Comparison of ENCODE assay signal across 1 cellular context in the genomic region with DNA sequence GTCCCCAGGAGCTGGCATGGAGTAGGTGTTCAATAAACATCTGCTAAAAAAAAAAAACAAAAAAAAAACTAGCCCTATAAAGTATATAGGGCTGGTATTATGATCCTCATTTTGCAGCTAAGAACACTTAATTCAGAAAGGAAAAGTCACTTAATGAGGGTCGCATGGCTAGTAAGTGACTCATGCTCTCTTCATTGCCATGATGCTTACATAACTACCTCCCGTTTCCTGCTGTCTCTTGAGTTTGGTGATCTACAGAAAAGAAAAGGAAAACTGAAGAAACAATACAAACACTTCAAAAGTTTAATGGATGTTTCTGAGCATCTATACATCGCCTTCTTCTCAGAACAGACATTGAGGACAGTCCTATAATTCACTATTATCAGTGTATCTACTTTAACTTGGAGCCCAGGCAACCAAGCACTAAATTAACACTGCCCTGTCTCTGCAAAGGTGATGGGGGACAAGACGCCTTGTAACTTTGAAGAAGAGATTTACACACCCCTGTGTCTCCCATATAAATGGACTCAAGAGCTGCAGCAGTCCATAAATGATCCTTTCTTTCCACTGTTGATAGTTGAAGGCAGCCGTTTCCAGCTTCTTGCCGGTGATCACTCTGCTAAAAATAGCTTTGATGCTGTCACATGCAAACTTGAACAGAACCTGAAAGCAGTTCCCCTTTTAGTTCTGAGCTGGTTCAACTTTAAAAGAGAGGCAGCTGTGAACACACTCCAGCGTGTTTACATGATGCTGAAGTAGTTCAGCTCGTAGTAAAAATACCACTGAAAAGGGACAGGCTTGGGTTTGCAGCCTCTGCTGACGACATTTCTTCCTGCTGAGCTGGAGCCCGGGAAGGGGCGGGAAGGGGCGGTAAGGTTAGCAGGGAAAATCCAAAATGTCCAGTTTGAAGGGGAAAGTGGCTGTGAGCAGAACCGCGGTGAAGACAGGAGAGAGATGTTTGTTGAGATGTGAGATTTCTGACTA.
TF ChIP-seq lines count a peak whose summit lies in the region.

No MANE protein-coding gene starts in this region.

TF ChIP-seq in HEK293, 187 proteins besides CTCF, POLR2A, EP300 and RAD21 (continued from another document and continues in another):
- TF ChIP-seq ZBTB48 (tag by site-specific recombination; IDR thresholded peaks at IDR 0.05) (no peak), ZNF311 (tag by site-specific recombination; IDR thresholded peaks at IDR 0.05; ENCODE audit: borderline replicate concordance) (no peak), PRDM1 (tag by site-specific recombination; IDR thresholded peaks at IDR 0.05) (peak; percentile 65), KLF8 (tag by site-specific recombination; IDR thresholded peaks at IDR 0.05) (peak; percentile 47; the same call in 1 of the 2 replicates), ZNF791 (tag by site-specific recombination; IDR thresholded peaks at IDR 0.05) (no peak), SETDB1 (IDR thresholded peaks at IDR 0.05; ENCODE audit: insufficient read length, low read length) (no peak), ZNF146 (tag by site-specific recombination; IDR thresholded peaks at IDR 0.05) (no peak), ZFP3 (tag by site-specific recombination; IDR thresholded peaks at IDR 0.05; ENCODE audit: low read depth) (no peak), SP3 (tag by site-specific recombination; IDR thresholded peaks at IDR 0.05) (peak; percentile 50), ZNF19 (tag by site-specific recombination; IDR thresholded peaks at IDR 0.05; ENCODE audit: low read depth) (no peak), SP2 (tag by site-specific recombination; IDR thresholded peaks at IDR 0.05) (peak; percentile 46), FEZF1 (tag by site-specific recombination; IDR thresholded peaks at IDR 0.05) (peak; percentile 54), ZNF24 (tag by site-specific recombination; IDR thresholded peaks at IDR 0.05) (peak; percentile 69; the same call in 1 of the 2 replicates), ZNF175 (tag by site-specific recombination; IDR thresholded peaks at IDR 0.05) (no peak), ZNF664 (tag by site-specific recombination; IDR thresholded peaks at IDR 0.05) (peak; percentile 86), ZNF571 (tag by site-specific recombination; IDR thresholded peaks at IDR 0.05) (no peak), ZNF48 (tag by site-specific recombination; IDR thresholded peaks at IDR 0.05) (no peak), ZNF391 (tag by site-specific recombination; IDR thresholded peaks at IDR 0.05; ENCODE audit: borderline replicate concordance, low read depth) (no peak), REPIN1 (tag by site-specific recombination; IDR thresholded peaks at IDR 0.05; ENCODE audit: low read depth) (no peak), ZNF600 (tag by site-specific recombination; IDR thresholded peaks at IDR 0.05) (peak; percentile 53; the same call in 1 of the 2 replicates), ZNF76 (tag by site-specific recombination; IDR thresholded peaks at IDR 0.05; ENCODE audit: borderline replicate concordance, low read depth) (no peak), ZNF561 (tag by site-specific recombination; IDR thresholded peaks at IDR 0.05; ENCODE audit: borderline replicate concordance) (peak; percentile 60; the same call in 1 of the 2 replicates), BCL11A (tag by site-specific recombination; IDR thresholded peaks at IDR 0.05; ENCODE audit: low read depth) (no peak), ZNF174 (tag by site-specific recombination; IDR thresholded peaks at IDR 0.05) (no peak), ZBTB7A (tag by site-specific recombination; IDR thresholded peaks at IDR 0.05; ENCODE audit: low read depth) (no peak), ZNF785 (tag by site-specific recombination; IDR thresholded peaks at IDR 0.05) (no peak), ZNF169 (tag by site-specific recombination; IDR thresholded peaks at IDR 0.05) (no peak), GLIS1 (tag by site-specific recombination; IDR thresholded peaks at IDR 0.05) (no peak), ZFP69B (tag by site-specific recombination; IDR thresholded peaks at IDR 0.05) (peak; percentile 71), KLF16 (tag by site-specific recombination; IDR thresholded peaks at IDR 0.05) (no peak), ZNF426 (tag by site-specific recombination; IDR thresholded peaks at IDR 0.05) (no peak), ZNF202 (tag by site-specific recombination; IDR thresholded peaks at IDR 0.05; ENCODE audit: borderline replicate concordance) (no peak), ZNF211 (tag by site-specific recombination; IDR thresholded peaks at IDR 0.05; ENCODE audit: low read depth) (no peak), ZNF623 (tag by site-specific recombination; IDR thresholded peaks at IDR 0.05) (no peak), ZNF660 (tag by site-specific recombination; IDR thresholded peaks at IDR 0.05) (peak; percentile 39; the same call in 1 of the 2 replicates), ZNF416 (tag by site-specific recombination; IDR thresholded peaks at IDR 0.05) (no peak), ZXDB (tag by site-specific recombination; IDR thresholded peaks at IDR 0.05) (0 out of 2 replicates have a peak, but pooled peaks have one; percentile 30), GFI1B (tag by site-specific recombination; IDR thresholded peaks at IDR 0.05) (no peak), ZBTB20 (tag by site-specific recombination; IDR thresholded peaks at IDR 0.05) (peak; percentile 64; the same call in 1 of the 2 replicates), ZNF677 (tag by site-specific recombination; IDR thresholded peaks at IDR 0.05) (no peak)
- TF ChIP-seq, protein P1, sequence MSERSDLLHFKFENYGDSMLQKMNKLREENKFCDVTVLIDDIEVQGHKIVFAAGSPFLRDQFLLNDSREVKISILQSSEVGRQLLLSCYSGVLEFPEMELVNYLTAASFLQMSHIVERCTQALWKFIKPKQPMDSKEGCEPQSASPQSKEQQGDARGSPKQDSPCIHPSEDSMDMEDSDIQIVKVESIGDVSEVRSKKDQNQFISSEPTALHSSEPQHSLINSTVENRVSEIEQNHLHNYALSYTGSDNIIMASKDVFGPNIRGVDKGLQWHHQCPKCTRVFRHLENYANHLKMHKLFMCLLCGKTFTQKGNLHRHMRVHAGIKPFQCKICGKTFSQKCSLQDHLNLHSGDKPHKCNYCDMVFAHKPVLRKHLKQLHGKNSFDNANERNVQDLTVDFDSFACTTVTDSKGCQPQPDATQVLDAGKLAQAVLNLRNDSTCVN (tag by site-specific recombination; optimal IDR thresholded peaks at IDR 0.05), result no peak
- TF ChIP-seq, protein P2, sequence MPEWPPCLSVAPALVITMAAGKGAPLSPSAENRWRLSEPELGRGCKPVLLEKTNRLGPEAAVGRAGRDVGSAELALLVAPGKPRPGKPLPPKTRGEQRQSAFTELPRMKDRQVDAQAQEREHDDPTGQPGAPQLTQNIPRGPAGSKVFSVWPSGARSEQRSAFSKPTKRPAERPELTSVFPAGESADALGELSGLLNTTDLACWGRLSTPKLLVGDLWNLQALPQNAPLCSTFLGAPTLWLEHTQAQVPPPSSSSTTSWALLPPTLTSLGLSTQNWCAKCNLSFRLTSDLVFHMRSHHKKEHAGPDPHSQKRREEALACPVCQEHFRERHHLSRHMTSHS (tag by site-specific recombination; IDR thresholded peaks at IDR 0.05), result no peak
- TF ChIP-seq, protein P3, sequence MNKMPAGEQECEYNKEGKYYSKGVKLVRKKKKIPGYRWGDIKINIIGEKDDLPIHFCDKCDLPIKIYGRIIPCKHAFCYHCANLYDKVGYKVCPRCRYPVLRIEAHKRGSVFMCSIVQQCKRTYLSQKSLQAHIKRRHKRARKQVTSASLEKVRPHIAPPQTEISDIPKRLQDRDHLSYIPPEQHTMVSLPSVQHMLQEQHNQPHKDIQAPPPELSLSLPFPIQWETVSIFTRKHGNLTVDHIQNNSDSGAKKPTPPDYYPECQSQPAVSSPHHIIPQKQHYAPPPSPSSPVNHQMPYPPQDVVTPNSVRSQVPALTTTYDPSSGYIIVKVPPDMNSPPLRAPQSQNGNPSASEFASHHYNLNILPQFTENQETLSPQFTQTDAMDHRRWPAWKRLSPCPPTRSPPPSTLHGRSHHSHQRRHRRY (tag by site-specific recombination; IDR thresholded peaks at IDR 0.05), result no peak
- TF ChIP-seq, protein P4, sequence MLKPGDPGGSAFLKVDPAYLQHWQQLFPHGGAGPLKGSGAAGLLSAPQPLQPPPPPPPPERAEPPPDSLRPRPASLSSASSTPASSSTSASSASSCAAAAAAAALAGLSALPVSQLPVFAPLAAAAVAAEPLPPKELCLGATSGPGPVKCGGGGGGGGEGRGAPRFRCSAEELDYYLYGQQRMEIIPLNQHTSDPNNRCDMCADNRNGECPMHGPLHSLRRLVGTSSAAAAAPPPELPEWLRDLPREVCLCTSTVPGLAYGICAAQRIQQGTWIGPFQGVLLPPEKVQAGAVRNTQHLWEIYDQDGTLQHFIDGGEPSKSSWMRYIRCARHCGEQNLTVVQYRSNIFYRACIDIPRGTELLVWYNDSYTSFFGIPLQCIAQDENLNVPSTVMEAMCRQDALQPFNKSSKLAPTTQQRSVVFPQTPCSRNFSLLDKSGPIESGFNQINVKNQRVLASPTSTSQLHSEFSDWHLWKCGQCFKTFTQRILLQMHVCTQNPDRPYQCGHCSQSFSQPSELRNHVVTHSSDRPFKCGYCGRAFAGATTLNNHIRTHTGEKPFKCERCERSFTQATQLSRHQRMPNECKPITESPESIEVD (tag by site-specific recombination; IDR thresholded peaks at IDR 0.05), result peak; percentile 64
- TF ChIP-seq, protein P5, sequence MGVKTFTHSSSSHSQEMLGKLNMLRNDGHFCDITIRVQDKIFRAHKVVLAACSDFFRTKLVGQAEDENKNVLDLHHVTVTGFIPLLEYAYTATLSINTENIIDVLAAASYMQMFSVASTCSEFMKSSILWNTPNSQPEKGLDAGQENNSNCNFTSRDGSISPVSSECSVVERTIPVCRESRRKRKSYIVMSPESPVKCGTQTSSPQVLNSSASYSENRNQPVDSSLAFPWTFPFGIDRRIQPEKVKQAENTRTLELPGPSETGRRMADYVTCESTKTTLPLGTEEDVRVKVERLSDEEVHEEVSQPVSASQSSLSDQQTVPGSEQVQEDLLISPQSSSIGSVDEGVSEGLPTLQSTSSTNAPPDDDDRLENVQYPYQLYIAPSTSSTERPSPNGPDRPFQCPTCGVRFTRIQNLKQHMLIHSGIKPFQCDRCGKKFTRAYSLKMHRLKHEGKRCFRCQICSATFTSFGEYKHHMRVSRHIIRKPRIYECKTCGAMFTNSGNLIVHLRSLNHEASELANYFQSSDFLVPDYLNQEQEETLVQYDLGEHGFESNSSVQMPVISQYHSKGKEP (tag by site-specific recombination; IDR thresholded peaks at IDR 0.05), result peak; percentile 44; the same call in 1 of the 2 replicates
- TF ChIP-seq, protein P6, sequence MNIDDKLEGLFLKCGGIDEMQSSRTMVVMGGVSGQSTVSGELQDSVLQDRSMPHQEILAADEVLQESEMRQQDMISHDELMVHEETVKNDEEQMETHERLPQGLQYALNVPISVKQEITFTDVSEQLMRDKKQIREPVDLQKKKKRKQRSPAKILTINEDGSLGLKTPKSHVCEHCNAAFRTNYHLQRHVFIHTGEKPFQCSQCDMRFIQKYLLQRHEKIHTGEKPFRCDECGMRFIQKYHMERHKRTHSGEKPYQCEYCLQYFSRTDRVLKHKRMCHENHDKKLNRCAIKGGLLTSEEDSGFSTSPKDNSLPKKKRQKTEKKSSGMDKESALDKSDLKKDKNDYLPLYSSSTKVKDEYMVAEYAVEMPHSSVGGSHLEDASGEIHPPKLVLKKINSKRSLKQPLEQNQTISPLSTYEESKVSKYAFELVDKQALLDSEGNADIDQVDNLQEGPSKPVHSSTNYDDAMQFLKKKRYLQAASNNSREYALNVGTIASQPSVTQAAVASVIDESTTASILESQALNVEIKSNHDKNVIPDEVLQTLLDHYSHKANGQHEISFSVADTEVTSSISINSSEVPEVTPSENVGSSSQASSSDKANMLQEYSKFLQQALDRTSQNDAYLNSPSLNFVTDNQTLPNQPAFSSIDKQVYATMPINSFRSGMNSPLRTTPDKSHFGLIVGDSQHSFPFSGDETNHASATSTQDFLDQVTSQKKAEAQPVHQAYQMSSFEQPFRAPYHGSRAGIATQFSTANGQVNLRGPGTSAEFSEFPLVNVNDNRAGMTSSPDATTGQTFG (tag by site-specific recombination; IDR thresholded peaks at IDR 0.05; ENCODE audit: borderline replicate concordance), result no peak
- TF ChIP-seq, protein P7, sequence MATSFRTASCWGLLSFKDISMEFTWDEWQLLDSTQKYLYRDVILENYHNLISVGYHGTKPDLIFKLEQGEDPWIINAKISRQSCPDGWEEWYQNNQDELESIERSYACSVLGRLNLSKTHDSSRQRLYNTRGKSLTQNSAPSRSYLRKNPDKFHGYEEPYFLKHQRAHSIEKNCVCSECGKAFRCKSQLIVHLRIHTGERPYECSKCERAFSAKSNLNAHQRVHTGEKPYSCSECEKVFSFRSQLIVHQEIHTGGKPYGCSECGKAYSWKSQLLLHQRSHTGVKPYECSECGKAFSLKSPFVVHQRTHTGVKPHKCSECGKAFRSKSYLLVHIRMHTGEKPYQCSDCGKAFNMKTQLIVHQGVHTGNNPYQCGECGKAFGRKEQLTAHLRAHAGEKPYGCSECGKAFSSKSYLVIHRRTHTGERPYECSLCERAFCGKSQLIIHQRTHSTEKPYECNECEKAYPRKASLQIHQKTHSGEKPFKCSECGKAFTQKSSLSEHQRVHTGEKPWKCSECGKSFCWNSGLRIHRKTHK (tag by site-specific recombination; IDR thresholded peaks at IDR 0.05), result no peak
- TF ChIP-seq, protein P8, sequence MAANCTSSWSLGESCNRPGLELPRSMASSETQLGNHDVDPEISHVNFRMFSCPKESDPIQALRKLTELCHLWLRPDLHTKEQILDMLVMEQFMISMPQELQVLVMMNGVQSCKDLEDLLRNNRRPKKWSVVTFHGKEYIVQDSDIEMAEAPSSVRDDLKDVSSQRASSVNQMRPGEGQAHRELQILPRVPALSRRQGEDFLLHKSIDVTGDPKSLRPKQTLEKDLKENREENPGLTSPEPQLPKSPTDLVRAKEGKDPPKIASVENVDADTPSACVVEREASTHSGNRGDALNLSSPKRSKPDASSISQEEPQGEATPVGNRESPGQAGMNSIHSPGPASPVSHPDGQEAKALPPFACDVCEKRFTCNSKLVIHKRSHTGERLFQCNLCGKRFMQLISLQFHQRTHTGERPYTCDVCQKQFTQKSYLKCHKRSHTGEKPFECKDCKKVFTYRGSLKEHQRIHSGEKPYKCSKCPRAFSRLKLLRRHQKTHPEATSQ (tag by site-specific recombination; IDR thresholded peaks at IDR 0.05), result no peak
- TF ChIP-seq, protein P9, sequence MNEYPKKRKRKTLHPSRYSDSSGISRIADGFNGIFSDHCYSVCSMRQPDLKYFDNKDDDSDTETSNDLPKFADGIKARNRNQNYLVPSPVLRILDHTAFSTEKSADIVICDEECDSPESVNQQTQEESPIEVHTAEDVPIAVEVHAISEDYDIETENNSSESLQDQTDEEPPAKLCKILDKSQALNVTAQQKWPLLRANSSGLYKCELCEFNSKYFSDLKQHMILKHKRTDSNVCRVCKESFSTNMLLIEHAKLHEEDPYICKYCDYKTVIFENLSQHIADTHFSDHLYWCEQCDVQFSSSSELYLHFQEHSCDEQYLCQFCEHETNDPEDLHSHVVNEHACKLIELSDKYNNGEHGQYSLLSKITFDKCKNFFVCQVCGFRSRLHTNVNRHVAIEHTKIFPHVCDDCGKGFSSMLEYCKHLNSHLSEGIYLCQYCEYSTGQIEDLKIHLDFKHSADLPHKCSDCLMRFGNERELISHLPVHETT (tag by site-specific recombination; IDR thresholded peaks at IDR 0.05), result no peak
